Comparison of ENCODE assay signal across 14 cellular contexts in genomic region chr20:588932-589672, GRCh38. TPM values are rescaled to one million over a fixed set of nuclear protein-coding genes. Genes with fewer than 3 reads are reported as not detected.
DNase-seq lines count a peak whose midpoint lies in the region; ATAC-seq, FAIRE-seq and TF ChIP-seq lines count a peak whose summit lies in the region.
"Had no signal": no experiment of that assay in that cellular context is flagged by ENCODE, and none has a peak within 500 bp of the region (broad histone marks: within the 10 kb centered on the region; RNA-seq: fewer than 3 reads in every experiment).

No MANE protein-coding gene starts in this region.

- TF ChIP-seq RAD21 in A549 (conservative IDR thresholded peaks at IDR 0.05 in 1 of 2, IDR thresholded peaks at IDR 0.05 in 1 of 2): no peak

- intact Hi-C loops in adrenal gland (cut with DNase I): no loop called here

- FAIRE-seq in A549 (lab: Jason Lieb, UNC): no peak

- TF ChIP-seq POLR2A in A549 (IDR thresholded peaks at IDR 0.05; ENCODE audit: low read length) (no peak), adrenal gland (IDR thresholded peaks at IDR 0.05) (no peak)

- H3K4me1 ChIP-seq in A549 (no peaks in the 10 kb centered on the region), adrenal gland (replicated peaks in 1 of 2) (no peaks in the 10 kb centered on the region)
- H3K4me1 ChIP-seq: BE2C had no signal

- H3K27ac ChIP-seq in A549: no peak overlapping the region
- H3K27ac ChIP-seq in adrenal gland: no peak overlapping the region
- H3K27ac ChIP-seq: lower lobe of right lung, VCaP had no signal

- ATAC-seq in A549 (peak; percentile 60 to 78; a peak in 4 of 6 replicates), GM18870 (IDR thresholded peaks at IDR 0.05; ENCODE audit: unreplicated experiment) (peak; percentile 57), HG02973 (IDR thresholded peaks at IDR 0.05; ENCODE audit: unreplicated experiment) (peak; percentile 62), GM18873 (IDR thresholded peaks at IDR 0.05; ENCODE audit: low FRiP score, unreplicated experiment) (no peak)
- ATAC-seq: sciatic nerve had no signal

- H3K36me3 ChIP-seq in adrenal gland (replicated peaks in 1 of 2): no peaks in the 10 kb centered on the region
- H3K36me3 ChIP-seq: BE2C, lower lobe of right lung had no signal

- POLR2A ChIA-PET in A549 (lab: Yijun Ruan, JAX): no interaction called here

- H3K27me3 ChIP-seq in adrenal gland: no peaks in the 10 kb centered on the region
- H3K27me3 ChIP-seq: BE2C had no signal

- H3K9me3 ChIP-seq in A549 (no peaks in the 10 kb centered on the region), adrenal gland (replicated peaks in 1 of 3) (no peaks in the 10 kb centered on the region)
- H3K9me3 ChIP-seq: BE2C, lower lobe of right lung had no signal

- H3K4me3 ChIP-seq in A549 (no peak overlapping the region), adrenal gland (no peak overlapping the region)
- H3K4me3 ChIP-seq: lower lobe of right lung had no signal

- no peak overlapping the region for H3K4me2 ChIP-seq in A549

- in situ Hi-C loops in SK-MEL-5 (cut with HindIII; ENCODE audit: low pct_unique_long_range_greater_than_20kb, low sequenced_read_pairs): no loop called here

- WGBS in A549 (ENCODE audit: missing lambda C conversion rate): 83% methylated on average over 10 of the region's 10 CpGs
- WGBS in adrenal gland, 4 donors: 78 to 87% (median 85%) methylated on average over 10 of the region's 10 CpGs

- TF ChIP-seq EP300 in A549 (IDR thresholded peaks at IDR 0.05): no peak

- CTCF ChIA-PET in A549 (lab: Yijun Ruan, JAX): interaction anchor here (1.0 to 2.1 kb wide), 4 partner anchors 8 to 57 kb away, joined by 3 to 6 read pairs (median 4); no protein-coding TSS in a partner anchor

- DNase-seq in A549 (ENCODE audit: low read depth in 1 of 2, low spot score in 1 of 2) (peak in 1 of 2 experiments; percentile 41), SK-MEL-5 (ENCODE audit: low read depth, low spot score) (peak; percentile 45), midbrain (lab: John Stamatoyannopoulos, UW) (no peak), adrenal gland (no peak), NCI-H2227 (lab: John Stamatoyannopoulos, UW; ENCODE audit: unreplicated experiment) (no peak)
- DNase-seq: amygdala, BE2C, lower lobe of right lung, NCI-H69 had no signal

- TF ChIP-seq CTCF in A549 (IDR thresholded peaks at IDR 0.05) (no peak), adrenal gland (IDR thresholded peaks at IDR 0.05) (no peak)

TF ChIP-seq in A549, 52 proteins besides CTCF, POLR2A, EP300 and RAD21:
- no peak for TF ChIP-seq POLR2AphosphoS2 (conservative IDR thresholded peaks at IDR 0.05; ENCODE audit: low read length)
- peak; percentile 80 for TF ChIP-seq USF2 (IDR thresholded peaks at IDR 0.05)

RNA-seq across cellular contexts. Expression of gene TCF15, which starts 21.0 kb away (rescaled TPM):
- polyA plus RNA-seq in A549 (2011; rRNA removed) (not detected in 2 replicates), A549 (2017; fragmentation: RNase III; extraction: RNeasy Plus Mini Kit Qiagen cat#74134 plus additional on column Dnase treatment) (not detected in 3 replicates), adrenal gland (1 to 10 TPM in 2 of 3 donors, under 1 TPM in 1; 0.31 to 3.0 (median 2.7) TPM)
- polyA plus RNA-seq in A549 (2012; cell fraction: cytosol; rRNA removed): not detected in 2 replicates
- not detected in 2 replicates for polyA plus RNA-seq in A549 (2012; cell fraction: nucleus; rRNA removed)
- not detected in 2 replicates for polyA minus RNA-seq in A549 (2011; rRNA and poly(A)+ RNA removed)
- total RNA-seq in SK-MEL-5 (2014; rRNA removed; shearing (Covaris generic)): not detected in 2 replicates
- polyA plus RNA-seq in SK-MEL-5 (2015; cell fraction: cytosol; rRNA removed): 0.05 and 0.28 TPM in 2 replicates
- polyA plus RNA-seq in SK-MEL-5 (2015; cell fraction: nucleus; rRNA removed): not detected in 2 replicates
- 1 to 10 TPM in 4 of 8 donors, under 1 TPM in 4; 0.37 to 2.2 (median 0.96) TPM for total RNA-seq in adrenal gland

RNA-seq across cellular contexts. Expression of gene CSNK2A1, which starts 45.5 kb away (rescaled TPM):
- polyA plus RNA-seq in A549 (2011; rRNA removed) (231 and 306 TPM in 2 replicates), A549 (2017; fragmentation: RNase III; extraction: RNeasy Plus Mini Kit Qiagen cat#74134 plus additional on column Dnase treatment) (155 to 157 TPM (median 156 TPM) in 3 replicates), adrenal gland (100 to 1,000 TPM in 1 of 3 donors, 10 to 100 TPM in 2; 18.9 to 192 (median 22.7) TPM)
- polyA plus RNA-seq in A549 (2012; cell fraction: cytosol; rRNA removed): 98.3 and 99.8 TPM in 2 replicates
- polyA plus RNA-seq in A549 (2012; cell fraction: nucleus; rRNA removed): 97.3 and 104 TPM in 2 replicates
- polyA minus RNA-seq in A549 (2011; rRNA and poly(A)+ RNA removed): 263 and 303 TPM in 2 replicates
- 168 and 179 TPM in 2 replicates for total RNA-seq in SK-MEL-5 (2014; rRNA removed; shearing (Covaris generic))
- polyA plus RNA-seq in SK-MEL-5 (2015; cell fraction: cytosol; rRNA removed): 157 and 159 TPM in 2 replicates
- polyA plus RNA-seq in SK-MEL-5 (2015; cell fraction: nucleus; rRNA removed): 78.6 and 79.7 TPM in 2 replicates
- total RNA-seq in adrenal gland: 100 to 1,000 TPM in 4 of 8 donors, 10 to 100 TPM in 4; 61.9 to 120 (median 94.1) TPM
